ENCODE assay signal across 8 cellular contexts in genomic region chr2:125516496-125517109, GRCh38.
DNase-seq lines count a peak whose midpoint lies in the region; ATAC-seq, FAIRE-seq and TF ChIP-seq lines count a peak whose summit lies in the region.

No MANE protein-coding gene starts in this region.

- no peak overlapping the region for H3K4ac ChIP-seq in IMR-90 (ENCODE audit: low read depth, low read length)

- no peak overlapping the region for H4K8ac ChIP-seq in IMR-90 (ENCODE audit: low read depth in 2 of 2, low read length in 2 of 2)

- no peak overlapping the region for H2AK5ac ChIP-seq in IMR-90 (ENCODE audit: low read depth, low read length)

- H3K14ac ChIP-seq in IMR-90 (replicated peaks; ENCODE audit: low read depth, low read length) = no peak overlapping the region

- dilution Hi-C loops in IMR-90 (cut with HindIII; ENCODE audit: low sequenced_read_pairs, unreplicated experiment) = no loop called here

- H3K79me2 ChIP-seq in astrocyte (ENCODE audit: insufficient read depth, low read length) (no peaks in the 10 kb centered on the region), neural cell (replicated peaks; ENCODE audit: insufficient read depth, low read length) (no peaks in the 10 kb centered on the region)

- no peak overlapping the region for H2BK120ac ChIP-seq in IMR-90 (ENCODE audit: low read depth, low read length)

- TF ChIP-seq EP300 in neural cell (conservative IDR thresholded peaks at IDR 0.05; ENCODE audit: poor library complexity, severe bottlenecking) = no peak

- no peaks in the 10 kb centered on the region for H3F3A ChIP-seq in neural cell (ENCODE audit: insufficient read depth, low read length, poor library complexity, severe bottlenecking)

- no peak overlapping the region for H3K23ac ChIP-seq in IMR-90 (ENCODE audit: low read depth, low read length)

- no peak overlapping the region for H2BK5ac ChIP-seq in IMR-90 (ENCODE audit: low read depth, low read length, poor library complexity, severe bottlenecking)

- peaks cover 8% of the 10 kb centered on the region for H3K9me3 Mint-ChIP-seq in activated CD4-positive, alpha-beta T cell treated with anti-CD3 and anti-CD28 coated beads, Interleukin-2, amount 10 ng/mL, durations not matched to agents 24 days and 14 days
- H3K9me3 Mint-ChIP-seq in astrocyte (ENCODE audit: unreplicated experiment) = peaks cover 6% of the 10 kb centered on the region

- H4K20me1 ChIP-seq in IMR-90 (ENCODE audit: insufficient read depth, low read length) = no peaks in the 10 kb centered on the region
- no peaks in the 10 kb centered on the region for H4K20me1 ChIP-seq in astrocyte (ENCODE audit: insufficient read depth, low read length)
- no peaks in the 10 kb centered on the region for H4K20me1 ChIP-seq in neural cell (ENCODE audit: insufficient read depth)

- no peak overlapping the region for H2BK15ac ChIP-seq in IMR-90 (ENCODE audit: low read depth, low read length)

- no TSS peak for BruUV-seq in IMR-90 (replicated peaks; lab: Mats Ljungman, UMichigan)

- H3K79me1 ChIP-seq in IMR-90 (ENCODE audit: low read depth in 1 of 2, low read length in 2 of 2) = no peaks in the 10 kb centered on the region

- H2AFZ ChIP-seq in IMR-90 (replicated peaks; ENCODE audit: low read length, poor library complexity) (no peak overlapping the region), astrocyte (ENCODE audit: low read depth, low read length) (no peak overlapping the region), neural cell (ENCODE audit: low read depth, low read length) (no peak overlapping the region)

- CTCF ChIA-PET in IMR-90 (lab: Yijun Ruan, JAX) = interaction anchor here (0.6 kb wide), 3 partner anchors 10 to 703 kb away, joined by 3 to 6 read pairs (median 3); no protein-coding TSS in a partner anchor

- DNase-seq in activated CD4-positive, alpha-beta T cell treated with anti-CD3 and anti-CD28 coated beads, Interleukin-2, amount 10 ng/mL, durations not matched to agents 24 days and 14 days = peak; percentile 58
- no peak for DNase-seq in activated CD4-positive, alpha-beta T cell treated with anti-CD3 and anti-CD28 coated beads, Interleukin-2, amount 50 U/mL, for 48 hours
- DNase-seq in IMR-90 = peak; percentile 1
- DNase-seq in astrocyte (ENCODE audit: low read depth) = no peak
- no peak for DNase-seq in anterior cingulate cortex (lab: John Stamatoyannopoulos, UW)
- no peak for DNase-seq in Ammon's horn (ENCODE audit: low spot score)

- no peaks in the 10 kb centered on the region for H3K27me3 Mint-ChIP-seq in activated CD4-positive, alpha-beta T cell treated with anti-CD3 and anti-CD28 coated beads, Interleukin-2, amount 10 ng/mL, durations not matched to agents 24 days and 14 days
- no peaks in the 10 kb centered on the region for H3K27me3 Mint-ChIP-seq in astrocyte (ENCODE audit: low read depth, unreplicated experiment)

- no peak for TF ChIP-seq POLR2A in IMR-90 (IDR thresholded peaks at IDR 0.05; ENCODE audit: low read depth, low read length)

- TF ChIP-seq RAD21 in IMR-90 (IDR thresholded peaks at IDR 0.05; ENCODE audit: low read length) (peak; percentile 48), neural cell (conservative IDR thresholded peaks at IDR 0.05) (peak; percentile 19)

- ATAC-seq in IMR-90 (ENCODE audit: low read depth) (0 out of 2 replicates have a peak, but pooled peaks have one; percentile 32), HG03520 (IDR thresholded peaks at IDR 0.05; ENCODE audit: unreplicated experiment) (no peak)

- no peaks in the 10 kb centered on the region for H3K4me1 ChIP-seq in IMR-90 (ENCODE audit: control insufficient read depth, insufficient read depth, low read length)
- H3K4me1 ChIP-seq in astrocyte (ENCODE audit: insufficient read depth, low read length) = no peaks in the 10 kb centered on the region

- no peak overlapping the region for H4K91ac ChIP-seq in IMR-90 (ENCODE audit: insufficient read depth, low read depth, low read length)

- H3K27me3 ChIP-seq in IMR-90 (ENCODE audit: control insufficient read depth, insufficient read depth, low read length) = no peaks in the 10 kb centered on the region
- H3K27me3 ChIP-seq in astrocyte (ENCODE audit: insufficient read depth, low read length) = no peaks in the 10 kb centered on the region
- no peaks in the 10 kb centered on the region for H3K27me3 ChIP-seq in neural cell (ENCODE audit: insufficient read depth, low read depth, low read length)

- no peaks in the 10 kb centered on the region for H3K36me3 Mint-ChIP-seq in activated CD4-positive, alpha-beta T cell treated with anti-CD3 and anti-CD28 coated beads, Interleukin-2, amount 10 ng/mL, durations not matched to agents 24 days and 14 days (ENCODE audit: low read depth)
- H3K36me3 Mint-ChIP-seq in astrocyte (ENCODE audit: low read depth, unreplicated experiment) = no peaks in the 10 kb centered on the region

- no peak overlapping the region for H3K18ac ChIP-seq in IMR-90 (ENCODE audit: low read depth, low read length)

- FAIRE-seq in astrocyte (lab: Jason Lieb, UNC) = no peak

- in situ Hi-C loops in IMR-90 (cut with MboI; ENCODE audit: low sequenced_read_pairs) = no loop called here

- H3K4me3 Mint-ChIP-seq in activated CD4-positive, alpha-beta T cell treated with anti-CD3 and anti-CD28 coated beads, Interleukin-2, amount 10 ng/mL, durations not matched to agents 24 days and 14 days = no peak overlapping the region
- H3K4me3 Mint-ChIP-seq in astrocyte (ENCODE audit: unreplicated experiment) = no peak overlapping the region

- no peak overlapping the region for H2BK20ac ChIP-seq in IMR-90 (ENCODE audit: low read depth, low read length)

- peaks cover 5% of the 10 kb centered on the region; the same call in 1 of the 2 replicates for H3K9me3 ChIP-seq in IMR-90 (ENCODE audit: control insufficient read depth, insufficient read depth, low read length)
- peaks cover 5% of the 10 kb centered on the region for H3K9me3 ChIP-seq in astrocyte (ENCODE audit: insufficient read depth, low read depth, low read length)
- no peaks in the 10 kb centered on the region for H3K9me3 ChIP-seq in neural cell (ENCODE audit: low read length)

- no peaks in the 10 kb centered on the region for H3K9me1 ChIP-seq in IMR-90 (ENCODE audit: insufficient read depth, low read length)

- no peaks in the 10 kb centered on the region for H3K36me3 ChIP-seq in IMR-90 (ENCODE audit: control insufficient read depth, insufficient read depth, low read length)
- H3K36me3 ChIP-seq in astrocyte (ENCODE audit: insufficient read depth, low read length) = no peaks in the 10 kb centered on the region
- no peaks in the 10 kb centered on the region for H3K36me3 ChIP-seq in neural cell (ENCODE audit: insufficient read depth, low read length)

- H3K4me3 ChIP-seq in IMR-90 (ENCODE audit: insufficient read depth, low read depth, low read length) = no peak overlapping the region
- no peak overlapping the region for H3K4me3 ChIP-seq in astrocyte (ENCODE audit: insufficient read depth, low read depth, low read length)
- H3K4me3 ChIP-seq in neural cell (ENCODE audit: low read length) = no peak overlapping the region

- no peaks in the 10 kb centered on the region for H3K4me1 Mint-ChIP-seq in activated CD4-positive, alpha-beta T cell treated with anti-CD3 and anti-CD28 coated beads, Interleukin-2, amount 10 ng/mL, durations not matched to agents 24 days and 14 days
- H3K4me1 Mint-ChIP-seq in astrocyte (ENCODE audit: low read depth, unreplicated experiment) = no peaks in the 10 kb centered on the region

- no peaks in the 10 kb centered on the region for H3K9me2 ChIP-seq in neural cell (ENCODE audit: insufficient read depth, low read length)

- H2AK9ac ChIP-seq in IMR-90 (replicated peaks; ENCODE audit: low read depth, low read length, poor library complexity) = no peak overlapping the region

- intact Hi-C loops in activated CD4-positive, alpha-beta T cell treated with anti-CD3 and anti-CD28 coated beads, Interleukin-2, amount 10 ng/mL, durations not matched to agents 24 days and 14 days (cut with micrococcal nuclease) = no loop called here
- intact Hi-C loops in IMR-90 (cut with micrococcal nuclease) = no loop called here

- 33% methylated on average over 1 of the region's 3 CpGs; no CpG with 5 or more reads in 1 of the 2 experiments for WGBS in IMR-90 (ENCODE audit: extremely low coverage in 2 of 2, insufficient read length in 1 of 2), 2 experiments

- no peak overlapping the region for H3K56ac ChIP-seq in IMR-90 (ENCODE audit: extremely low read depth, insufficient read depth, low read length)

- no peak overlapping the region for H3K27ac Mint-ChIP-seq in activated CD4-positive, alpha-beta T cell treated with anti-CD3 and anti-CD28 coated beads, Interleukin-2, amount 10 ng/mL, durations not matched to agents 24 days and 14 days
- H3K27ac Mint-ChIP-seq in astrocyte (ENCODE audit: unreplicated experiment) = no peak overlapping the region

- H3K27ac ChIP-seq in IMR-90 (ENCODE audit: insufficient read depth, low read length) (no peak overlapping the region), astrocyte (ENCODE audit: low read depth, low read length) (no peak overlapping the region), neural cell (ENCODE audit: low read length) (no peak overlapping the region)

- POLR2A ChIA-PET in IMR-90 (lab: Charles Lee; ENCODE audit: unreplicated experiment) = no interaction called here

- TF ChIP-seq CTCF in IMR-90 (conservative IDR thresholded peaks at IDR 0.05; ENCODE audit: low read depth, low read length) = peak; percentile 53
- TF ChIP-seq CTCF in astrocyte (IDR thresholded peaks at IDR 0.05; ENCODE audit: insufficient read depth, low read depth, low read length) = peak; percentile 39
- TF ChIP-seq CTCF in neural cell (IDR thresholded peaks at IDR 0.05; ENCODE audit: poor library complexity, severe bottlenecking) = peak; percentile 44

- no peak overlapping the region for H3K4me2 ChIP-seq in IMR-90 (ENCODE audit: low read depth, low read length)
- no peak overlapping the region for H3K4me2 ChIP-seq in astrocyte (ENCODE audit: low read length)
- H3K4me2 ChIP-seq in neural cell (ENCODE audit: low read length) = no peak overlapping the region

- H4K5ac ChIP-seq in IMR-90 (ENCODE audit: low read depth, low read length) = no peak overlapping the region

- no peak overlapping the region for H3K9ac ChIP-seq in IMR-90 (ENCODE audit: low read depth, low read length)
- no peak overlapping the region for H3K9ac ChIP-seq in astrocyte (ENCODE audit: low read length)
- H3K9ac ChIP-seq in neural cell (ENCODE audit: low read length) = no peak overlapping the region

TF ChIP-seq in IMR-90, 13 proteins besides CTCF, POLR2A, EP300 and RAD21 (continues in another document):
- TF ChIP-seq CEBPB (IDR thresholded peaks at IDR 0.05; ENCODE audit: low read depth, low read length) (no peak), RFX5 (IDR thresholded peaks at IDR 0.05; ENCODE audit: low read depth, low read length) (no peak), MXI1 (IDR thresholded peaks at IDR 0.05; ENCODE audit: borderline replicate concordance, low read depth, low read length) (no peak), MAZ (IDR thresholded peaks at IDR 0.05; ENCODE audit: borderline replicate concordance, low read depth, low read length) (peak; percentile 22; the same call in 1 of the 2 replicates)

TF ChIP-seq in neural cell, 6 proteins besides CTCF, POLR2A, EP300 and RAD21 (continues in another document):
- TF ChIP-seq EZH2 (IDR thresholded peaks at IDR 0.05; ENCODE audit: borderline replicate concordance, insufficient read depth, low read length, poor library complexity, severe bottlenecking) (no peak), SMC3 (conservative IDR thresholded peaks at IDR 0.05; ENCODE audit: poor library complexity) (no peak), MXI1 (conservative IDR thresholded peaks at IDR 0.05; ENCODE audit: poor library complexity, severe bottlenecking) (no peak), POLR2AphosphoS5 (IDR thresholded peaks at IDR 0.05) (no peak)

Comparison
In these comparisons a context has a peak if more than half of its experiments do, and no peak if none do; other contexts are left out.
1. DNase-seq: peak in activated CD4-positive, alpha-beta T cell treated with anti-CD3 and anti-CD28 coated beads, Interleukin-2, amount 10 ng/mL, durations not matched to agents 24 days and 14 days (single experiment) and IMR-90 (single experiment); none in activated CD4-positive, alpha-beta T cell treated with anti-CD3 and anti-CD28 coated beads, Interleukin-2, amount 50 U/mL, for 48 hours (0 of 2), astrocyte (single experiment), anterior cingulate cortex (0 of 58) and Ammon's horn (single experiment).
2. Peak in every context shown above with its lines, with median percentiles within 50 percentile points of each other: CTCF ChIP-seq.